Comparison of ENCODE assay signal across 13 cellular contexts in the genomic region with DNA sequence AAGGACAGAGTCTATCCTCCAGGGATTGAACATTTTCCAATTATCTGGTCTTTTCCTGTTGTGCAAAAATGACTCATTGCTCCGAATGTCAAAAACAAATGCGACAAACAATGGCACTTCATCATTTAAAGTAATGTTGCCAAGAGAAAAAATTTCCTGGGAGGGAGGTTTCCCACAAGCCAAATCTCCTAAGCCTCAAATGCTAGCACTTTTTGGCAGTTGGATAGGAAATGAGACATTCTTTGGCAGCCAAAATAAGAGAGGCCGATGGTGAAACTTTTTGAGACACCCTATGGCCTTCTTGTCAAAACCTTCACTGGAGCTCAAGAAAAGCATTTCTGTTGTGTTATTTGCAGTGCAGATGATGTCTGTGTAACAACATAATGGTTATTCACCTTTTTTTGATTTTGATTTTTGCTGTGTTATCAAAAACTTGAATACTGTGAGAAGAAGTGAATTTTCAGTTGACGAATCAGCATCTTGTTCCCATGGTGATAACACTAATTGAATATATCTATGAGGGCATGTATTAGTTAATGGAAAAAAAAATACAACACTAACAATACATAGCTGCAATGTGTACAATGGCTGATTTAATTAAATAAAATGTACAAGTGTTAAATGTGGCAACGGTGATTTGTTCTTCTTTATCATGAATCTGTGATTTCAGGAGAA.
A peak's percentile ranks its signal among the peaks of the same experiment; 100 is the strongest.
DNase-seq lines count a peak whose midpoint lies in the region; ATAC-seq and TF ChIP-seq lines count a peak whose summit lies in the region.
"Had no signal": no experiment of that assay in that cellular context is flagged by ENCODE, and none has a peak within 500 bp of the region (broad histone marks: within the 10 kb centered on the region; RNA-seq: fewer than 3 reads in every experiment).

No MANE protein-coding gene starts in this region.

- TF ChIP-seq POLR2A in spleen (IDR thresholded peaks at IDR 0.05), result no peak

- H3K36me3 ChIP-seq in brain microvascular endothelial cell (replicated peaks), result no peaks in the 10 kb centered on the region
- H3K36me3 ChIP-seq in left ventricle myocardium inferior, result peaks cover 23% of the 10 kb centered on the region
- peaks cover 3 to 17% (median 6%) of the 10 kb centered on the region in 5 donors for H3K36me3 ChIP-seq in subcutaneous abdominal adipose tissue (ENCODE audit: control insufficient read depth in 5 of 5, insufficient read depth in 5 of 5, low read length in 5 of 5)
- peaks cover 0 to 6% (median 0%) of the 10 kb centered on the region in 6 donors for H3K36me3 ChIP-seq in spleen

- H3K4me1 ChIP-seq in left ventricle myocardium inferior, result peaks cover 44% of the 10 kb centered on the region
- peaks cover 6 to 30% (median 27%) of the 10 kb centered on the region in 5 donors for H3K4me1 ChIP-seq in subcutaneous abdominal adipose tissue (ENCODE audit: control insufficient read depth in 5 of 5, insufficient read depth in 5 of 5, low read length in 5 of 5)
- no peaks in the 10 kb centered on the region for H3K4me1 ChIP-seq in spleen

- H3K4me3 ChIP-seq in brain microvascular endothelial cell (ENCODE audit: low read depth, low read length), result no peak overlapping the region
- H3K4me3 ChIP-seq in left ventricle myocardium inferior, result no peak overlapping the region
- no peak overlapping the region for H3K4me3 ChIP-seq in subcutaneous abdominal adipose tissue (ENCODE audit: low read depth in 1 of 5, low read length in 5 of 5)
- no peak overlapping the region for H3K4me3 ChIP-seq in spleen

- intact Hi-C loops in left ventricle myocardium inferior (cut with micrococcal nuclease) (no loop called here), spleen (cut with DNase I; ENCODE audit: low total_unique reads) (no loop called here)

- H3K27ac ChIP-seq in brain microvascular endothelial cell (no peak overlapping the region), left ventricle myocardium inferior (replicated peaks) (peak overlapping the region; percentile 72), subcutaneous abdominal adipose tissue (ENCODE audit: low read depth, low read length) (peak overlapping the region; percentile 67), spleen (peak overlapping the region in 1 of 8 donors; percentile 35)
- H3K27ac ChIP-seq: HL-60 had no signal

- TF ChIP-seq CTCF in brain microvascular endothelial cell (IDR thresholded peaks at IDR 0.05; ENCODE audit: low read depth, low read length, missing control alignments) (no peak), left ventricle myocardium inferior (IDR thresholded peaks at IDR 0.05; ENCODE audit: borderline replicate concordance) (no peak), spleen (IDR thresholded peaks at IDR 0.05 in 8 of 11, conservative IDR thresholded peaks at IDR 0.05 in 3 of 11) (no peak)

- in situ Hi-C loops in brain microvascular endothelial cell (cut with HindIII; ENCODE audit: low pct_ligation_motif_present, low sequenced_read_pairs), result no loop called here

- DNase-seq in HCEC 1CT (peak; percentile 61), brain microvascular endothelial cell (peak; percentile 25), left ventricle myocardium inferior (no peak), NCI-H82 treated with DMSO at 0.1 percent for 48 hours (lab: John Stamatoyannopoulos, UW; ENCODE audit: unreplicated experiment) (no peak), spleen (no peak)
- DNase-seq: activated CD4-positive, CD25-positive, alpha-beta regulatory T cell; activated gamma-delta T cell treated with Interleukin-2 at 50 U/mL for 16 hours; GOT3; NCI-H2081 had no signal

- no peak for ATAC-seq in GM19395 (IDR thresholded peaks at IDR 0.05; ENCODE audit: unreplicated experiment)
- no peak for ATAC-seq in GM19455 (IDR thresholded peaks at IDR 0.05; ENCODE audit: unreplicated experiment)

- H3K9ac ChIP-seq in subcutaneous abdominal adipose tissue (ENCODE audit: low read length in 5 of 5), result peak overlapping the region in 1 of 5 donors; percentile 84

- no peaks in the 10 kb centered on the region for H3K27me3 ChIP-seq in brain microvascular endothelial cell (replicated peaks)
- H3K27me3 ChIP-seq in left ventricle myocardium inferior (ENCODE audit: low read depth), result no peaks in the 10 kb centered on the region
- peaks cover 0 to 2% (median 0%) of the 10 kb centered on the region in 5 donors for H3K27me3 ChIP-seq in subcutaneous abdominal adipose tissue (ENCODE audit: control insufficient read depth in 5 of 5, insufficient read depth in 4 of 5, low read length in 5 of 5)
- no peaks in the 10 kb centered on the region for H3K27me3 ChIP-seq in spleen (replicated peaks in 1 of 7)

- H3K9me3 ChIP-seq in left ventricle myocardium inferior (replicated peaks) (no peaks in the 10 kb centered on the region), subcutaneous abdominal adipose tissue (ENCODE audit: control insufficient read depth in 5 of 5, low read length in 5 of 5) (no peaks in the 10 kb centered on the region), spleen (no peaks in the 10 kb centered on the region)

- 62 to 79% (median 73%) methylated on average over 5 of the region's 5 CpGs for WGBS in spleen, 5 donors

Comparison
In these comparisons a context has a peak if more than half of its experiments do, and no peak if none do; other contexts are left out.
1. DNase-seq: peak in HCEC 1CT (single experiment) and brain microvascular endothelial cell (single experiment); none in left ventricle myocardium inferior (single experiment), NCI-H82 treated with DMSO at 0.1 percent for 48 hours (single experiment) and spleen (single experiment).